Comparison of ENCODE assay signal across 13 cellular contexts in the genomic region with DNA sequence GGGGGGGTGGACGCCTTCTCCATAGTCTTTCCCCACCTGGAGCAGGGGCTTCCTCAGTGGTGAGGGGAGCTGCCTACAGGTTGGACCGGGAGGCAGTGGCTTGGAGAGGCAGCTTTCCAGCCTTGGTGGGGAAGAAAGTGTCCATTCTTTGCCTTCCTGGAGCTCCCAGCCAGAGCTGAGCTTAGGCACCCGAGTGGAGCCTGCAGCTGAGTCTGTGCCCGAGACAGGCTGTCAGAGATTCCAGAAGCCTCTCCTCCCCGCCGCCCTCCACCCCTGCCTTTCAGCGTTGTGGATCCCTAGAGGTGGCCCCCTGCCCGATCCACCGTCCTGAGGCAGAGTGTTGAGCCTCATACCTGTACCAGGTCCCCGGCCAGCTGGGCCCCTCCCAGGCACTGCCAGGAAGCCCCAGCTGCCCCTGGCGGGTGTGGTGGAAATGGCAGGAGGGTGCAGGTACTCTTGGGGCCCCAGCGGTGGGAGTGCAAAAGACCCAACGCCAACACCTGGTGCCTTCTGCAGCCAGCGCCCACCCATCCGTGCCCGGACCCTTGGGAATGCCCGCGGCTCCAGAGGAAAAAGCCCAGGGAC.
DNase-seq lines count a peak whose midpoint lies in the region; ATAC-seq and TF ChIP-seq lines count a peak whose summit lies in the region.
"Had no signal": no experiment of that assay in that cellular context is flagged by ENCODE, and none has a peak within 500 bp of the region (broad histone marks: within the 10 kb centered on the region; RNA-seq: fewer than 3 reads in every experiment).

No MANE protein-coding gene starts in this region.

- H3K79me2 ChIP-seq in neural progenitor cell (ENCODE audit: low read depth), result no peaks in the 10 kb centered on the region

- H3K27me3 ChIP-seq in cardiac muscle cell (no peaks in the 10 kb centered on the region), neural progenitor cell (no peaks in the 10 kb centered on the region), vagina (no peaks in the 10 kb centered on the region)
- H3K27me3 ChIP-seq: brain microvascular endothelial cell had no signal

- peaks cover 6% of the 10 kb centered on the region for H3K36me3 ChIP-seq in cardiac muscle cell
- no peaks in the 10 kb centered on the region for H3K36me3 ChIP-seq in neural progenitor cell
- H3K36me3 ChIP-seq in vagina, result peaks cover 0 to 15% of the 10 kb centered on the region in 2 donors

- no peaks in the 10 kb centered on the region for H3K9me3 Mint-ChIP-seq in neural progenitor cell
- no peaks in the 10 kb centered on the region for H3K9me3 Mint-ChIP-seq in activated naive CD8-positive, alpha-beta T cell treated with anti-CD3 and anti-CD28 coated beads for 36 hours

- TF ChIP-seq POLR2A in vagina (IDR thresholded peaks at IDR 0.05), result no peak

- H2AFZ ChIP-seq in neural progenitor cell (replicated peaks), result no peak overlapping the region

- no peak overlapping the region for H3K9ac ChIP-seq in neural progenitor cell

- no peak overlapping the region for H3K4me3 Mint-ChIP-seq in neural progenitor cell
- H3K4me3 Mint-ChIP-seq in activated naive CD8-positive, alpha-beta T cell treated with anti-CD3 and anti-CD28 coated beads for 36 hours, result no peak overlapping the region

- H3K4me1 ChIP-seq in cardiac muscle cell (ENCODE audit: low read depth) (peaks cover 31% of the 10 kb centered on the region), neural progenitor cell (peaks cover 24% of the 10 kb centered on the region), vagina (peaks cover 72% of the 10 kb centered on the region)

- no peak overlapping the region for H3K27ac Mint-ChIP-seq in neural progenitor cell
- no peak overlapping the region for H3K27ac Mint-ChIP-seq in activated naive CD8-positive, alpha-beta T cell treated with anti-CD3 and anti-CD28 coated beads for 36 hours

- peaks cover 4% of the 10 kb centered on the region for H4K20me1 ChIP-seq in neural progenitor cell (ENCODE audit: low read depth)

- H3K9me3 ChIP-seq in cardiac muscle cell (ENCODE audit: low read depth), result no peaks in the 10 kb centered on the region
- H3K9me3 ChIP-seq in neural progenitor cell (ENCODE audit: low read depth), result no peaks in the 10 kb centered on the region
- no peaks in the 10 kb centered on the region for H3K9me3 ChIP-seq in vagina

- H3F3A ChIP-seq in neural progenitor cell (ENCODE audit: low read depth), result peaks cover 4% of the 10 kb centered on the region

- H3K4me1 Mint-ChIP-seq in neural progenitor cell, result peaks cover 45% of the 10 kb centered on the region
- peaks cover 3% of the 10 kb centered on the region for H3K4me1 Mint-ChIP-seq in activated naive CD8-positive, alpha-beta T cell treated with anti-CD3 and anti-CD28 coated beads for 36 hours

- H3K27me3 Mint-ChIP-seq in neural progenitor cell (ENCODE audit: insufficient read depth, low read depth), result peaks cover 6% of the 10 kb centered on the region
- peaks cover 30% of the 10 kb centered on the region for H3K27me3 Mint-ChIP-seq in activated naive CD8-positive, alpha-beta T cell treated with anti-CD3 and anti-CD28 coated beads for 36 hours

- intact Hi-C loops in left cardiac atrium (cut with DNase I) (no loop called here), vagina (cut with DNase I) (no loop called here)

- H3K27ac ChIP-seq in cardiac muscle cell (peak overlapping the region; percentile 40), neural progenitor cell (no peak overlapping the region), vagina (peak overlapping the region; percentile 96)
- H3K27ac ChIP-seq: brain microvascular endothelial cell had no signal

- TF ChIP-seq CTCF in cardiac muscle cell (IDR thresholded peaks at IDR 0.05; ENCODE audit: low read depth, low read length) (no peak), epithelial cell of esophagus (IDR thresholded peaks at IDR 0.05; ENCODE audit: insufficient read depth, low read depth, low read length, missing control alignments) (peak; percentile 55), neural progenitor cell (IDR thresholded peaks at IDR 0.05) (peak; percentile 13), vagina (IDR thresholded peaks at IDR 0.05) (no peak)

- H3K4me2 ChIP-seq in neural progenitor cell, result no peak overlapping the region
- H3K4me2 ChIP-seq: smooth muscle cell had no signal

- H3K36me3 Mint-ChIP-seq in neural progenitor cell, result peaks cover 6% of the 10 kb centered on the region
- H3K36me3 Mint-ChIP-seq in activated naive CD8-positive, alpha-beta T cell treated with anti-CD3 and anti-CD28 coated beads for 36 hours, result no peaks in the 10 kb centered on the region

- DNase-seq in cardiac muscle cell (ENCODE audit: low read depth in 1 of 2, low spot score in 1 of 2) (no peak), left cardiac atrium (no peak), epithelial cell of esophagus (ENCODE audit: low read depth) (peak; percentile 33), neural progenitor cell (ENCODE audit: low spot score) (peak; percentile 22), vagina (ENCODE audit: extremely low spot score in 2 of 2) (no peak), glomerular visceral epithelial cell (ENCODE audit: extremely low spot score) (no peak)
- no peak for DNase-seq in activated naive CD8-positive, alpha-beta T cell treated with anti-CD3 and anti-CD28 coated beads for 36 hours
- DNase-seq: activated CD8-positive, alpha-beta memory T cell treated with anti-CD3 and anti-CD28 coated beads for 24 hours; brain microvascular endothelial cell; Calu3; SHP77 had no signal

- H3K4me3 ChIP-seq in cardiac muscle cell, result no peak overlapping the region
- H3K4me3 ChIP-seq in epithelial cell of esophagus (ENCODE audit: low read length), result no peak overlapping the region
- no peak overlapping the region for H3K4me3 ChIP-seq in neural progenitor cell
- no peak overlapping the region for H3K4me3 ChIP-seq in vagina
- H3K4me3 ChIP-seq: smooth muscle cell had no signal

- ATAC-seq in left cardiac atrium, result no peak
- no peak for ATAC-seq in GM18870 (IDR thresholded peaks at IDR 0.05; ENCODE audit: unreplicated experiment)

Comparison
In these comparisons a context has a peak if more than half of its experiments do, and no peak if none do; other contexts are left out.
1. DNase-seq: peak in epithelial cell of esophagus (single experiment) and neural progenitor cell (single experiment); none in cardiac muscle cell (0 of 2), left cardiac atrium (single experiment), vagina (0 of 2), glomerular visceral epithelial cell (single experiment) and activated naive CD8-positive, alpha-beta T cell treated with anti-CD3 and anti-CD28 coated beads for 36 hours (single experiment).
2. CTCF ChIP-seq: peak in epithelial cell of esophagus (single experiment) and neural progenitor cell (single experiment); none in cardiac muscle cell (single experiment) and vagina (0 of 3).